ENCODE assay signal across 9 cellular contexts in the genomic region with DNA sequence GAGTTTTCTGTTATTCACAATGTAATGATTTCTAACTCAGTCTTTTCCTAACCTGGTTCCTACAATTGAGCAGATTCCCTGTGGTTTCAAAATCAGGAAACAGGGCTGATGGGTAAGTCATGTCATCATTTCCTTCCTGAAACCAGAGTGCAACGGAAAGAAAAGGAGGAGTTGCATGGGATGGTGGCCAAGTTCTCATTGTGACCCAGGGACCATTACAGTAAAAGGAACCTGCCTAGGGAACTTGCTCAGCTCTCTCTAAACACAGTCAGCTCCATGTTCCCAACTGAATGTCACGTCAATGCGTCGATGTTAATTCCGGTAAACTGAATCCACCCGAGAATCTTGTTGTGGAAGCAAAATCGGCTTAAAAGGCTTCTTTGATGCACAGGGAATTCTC. TPM values are rescaled to one million over a fixed set of nuclear protein-coding genes. Genes with fewer than 3 reads are reported as not detected.
DNase-seq lines count a peak whose midpoint lies in the region; ATAC-seq, FAIRE-seq and TF ChIP-seq lines count a peak whose summit lies in the region.
"Had no signal": no experiment of that assay in that cellular context is flagged by ENCODE, and none has a peak within 500 bp of the region (broad histone marks: within the 10 kb centered on the region; RNA-seq: fewer than 3 reads in every experiment).

No MANE protein-coding gene starts in this region.

- no peaks in the 10 kb centered on the region for H3K9me2 ChIP-seq in SK-N-SH

- no peaks in the 10 kb centered on the region for H4K20me1 ChIP-seq in SK-N-SH (ENCODE audit: insufficient read depth)
- no peaks in the 10 kb centered on the region for H4K20me1 ChIP-seq in neural progenitor cell (ENCODE audit: low read depth)

- H3K9me3 Mint-ChIP-seq in neural progenitor cell, result peaks cover 1% of the 10 kb centered on the region

- H3K4me1 ChIP-seq in SK-N-SH (ENCODE audit: control insufficient read depth in 1 of 2, insufficient read depth in 2 of 2, low read depth in 1 of 2, low read length in 1 of 2), result no peaks in the 10 kb centered on the region; a peak in 1 of 4 replicates
- peaks cover 0 to 6% of the 10 kb centered on the region in 2 donors for H3K4me1 ChIP-seq in ascending aorta
- H3K4me1 ChIP-seq in right lobe of liver, result peaks cover 0 to 6% (median 0%) of the 10 kb centered on the region in 4 donors
- peaks cover 0 to 11% (median 5%) of the 10 kb centered on the region in 4 donors for H3K4me1 ChIP-seq in transverse colon
- H3K4me1 ChIP-seq in neural progenitor cell, result peaks cover 21% of the 10 kb centered on the region

- POLR2A ChIA-PET in SK-N-SH (lab: Yijun Ruan, JAX), result no interaction called here

- peaks cover 6% of the 10 kb centered on the region for H3K27me3 Mint-ChIP-seq in neural progenitor cell (ENCODE audit: insufficient read depth, low read depth)

- WGBS in SK-N-SH (ENCODE audit: low lambda C conversion rate), result 65% methylated on average over 7 of the region's 7 CpGs
- 86% methylated on average over 7 of the region's 7 CpGs for WGBS in right lobe of liver (ENCODE audit: insufficient coverage, low coverage, low lambda C conversion rate, missing lambda C conversion rate)
- WGBS in transverse colon (ENCODE audit: low coverage in 1 of 2), 2 donors, result 77 to 85% methylated on average over 7 of the region's 7 CpGs

- no peak overlapping the region for H3K4me3 Mint-ChIP-seq in neural progenitor cell

- DNase-seq in SK-N-SH, result no peak
- peak in 1 of 2 donors; percentile 80 for DNase-seq in ascending aorta (ENCODE audit: low spot score in 2 of 2)
- peak in 2 of 3 donors; percentile 35 to 60 for DNase-seq in right lobe of liver
- DNase-seq in transverse colon, result peak; percentile 20
- no peak for DNase-seq in neural progenitor cell (ENCODE audit: low spot score)
- no peak for DNase-seq in RCC 7860 (ENCODE audit: low spot score)
- DNase-seq: NCI-H2171 had no signal

- H3K4me3 ChIP-seq in SK-N-SH (ENCODE audit: low read depth in 2 of 2, low read length in 1 of 2) (no peak overlapping the region), ascending aorta (peak overlapping the region; percentile 21 to 26), right lobe of liver (peak overlapping the region in 1 of 3 donors; percentile 6), transverse colon (peak overlapping the region in 2 of 4 donors; percentile 3 to 11), neural progenitor cell (no peak overlapping the region)

- TF ChIP-seq EP300 in SK-N-SH (IDR thresholded peaks at IDR 0.05; ENCODE audit: borderline replicate concordance in 1 of 2, low read depth in 1 of 2, low read length in 1 of 2) (no peak), transverse colon (IDR thresholded peaks at IDR 0.05; ENCODE audit: low read depth) (peak; percentile 9)

- no peak overlapping the region for H3K27ac ChIP-seq in SK-N-SH (ENCODE audit: low read depth in 2 of 2, low read length in 1 of 2)
- H3K27ac ChIP-seq in ascending aorta, result peak overlapping the region; percentile 46 to 61
- peak overlapping the region; percentile 42 to 66 (median 45) for H3K27ac ChIP-seq in right lobe of liver
- peak overlapping the region in 3 of 4 donors; percentile 35 to 64 (median 54) for H3K27ac ChIP-seq in transverse colon
- H3K27ac ChIP-seq in neural progenitor cell, result no peak overlapping the region

- FAIRE-seq in RCC 7860 (lab: Jason Lieb, UNC), result no peak

- TF ChIP-seq CTCF in SK-N-SH (IDR thresholded peaks at IDR 0.05) (no peak), ascending aorta (IDR thresholded peaks at IDR 0.05) (no peak), right lobe of liver (IDR thresholded peaks at IDR 0.05) (no peak), transverse colon (IDR thresholded peaks at IDR 0.05) (no peak), neural progenitor cell (IDR thresholded peaks at IDR 0.05) (no peak)

- no peaks in the 10 kb centered on the region for H3F3A ChIP-seq in SK-N-SH (replicated peaks; ENCODE audit: insufficient read depth)
- H3F3A ChIP-seq in neural progenitor cell (ENCODE audit: low read depth), result peaks cover 10% of the 10 kb centered on the region

- ATAC-seq in SK-N-SH treated with all-trans-retinoic acid at 6 μM for 48 hours (no peak), right lobe of liver (peak; percentile 78 to 89 (median 86)), GM21786 (IDR thresholded peaks at IDR 0.05; ENCODE audit: unreplicated experiment) (no peak)

- intact Hi-C loops in ascending aorta (cut with DNase I), result no loop called here
- intact Hi-C loops in right lobe of liver (cut with DNase I), result no loop called here
- intact Hi-C loops in transverse colon (cut with DNase I; ENCODE audit: low total_unique reads), result no loop called here

- H3K4me1 Mint-ChIP-seq in neural progenitor cell, result peaks cover 31% of the 10 kb centered on the region

- in situ Hi-C loops in transverse colon (cut with MboI; ENCODE audit: low pct_ligation_motif_present in 1 of 4, low pct_unique_long_range_greater_than_20kb in 1 of 4, low sequenced_read_pairs in 3 of 4), result loop anchor here (10.0 to 25.0 kb wide), 4 partner anchors 158 to 495 kb away; no protein-coding TSS in a partner anchor

- no peaks in the 10 kb centered on the region for H3K9me3 ChIP-seq in SK-N-SH
- no peaks in the 10 kb centered on the region for H3K9me3 ChIP-seq in ascending aorta
- no peaks in the 10 kb centered on the region for H3K9me3 ChIP-seq in right lobe of liver
- no peaks in the 10 kb centered on the region for H3K9me3 ChIP-seq in transverse colon
- H3K9me3 ChIP-seq in neural progenitor cell (ENCODE audit: low read depth), result no peaks in the 10 kb centered on the region

- H3K79me2 ChIP-seq in SK-N-SH (ENCODE audit: insufficient read depth) (no peaks in the 10 kb centered on the region), neural progenitor cell (ENCODE audit: low read depth) (no peaks in the 10 kb centered on the region)

- no peak overlapping the region for H3K9ac ChIP-seq in SK-N-SH
- no peak overlapping the region for H3K9ac ChIP-seq in neural progenitor cell

- H3K4me2 ChIP-seq in SK-N-SH (no peak overlapping the region), neural progenitor cell (no peak overlapping the region)

- TF ChIP-seq RAD21 in SK-N-SH (IDR thresholded peaks at IDR 0.05; ENCODE audit: low read length), result no peak

- CTCF ChIA-PET in SK-N-SH (lab: Yijun Ruan, JAX), result interaction anchor here (0.6 to 4.8 kb wide), 39 partner anchors 8 to 1818 kb away, joined by 3 to 50 read pairs (median 4); no protein-coding TSS in a partner anchor

- H2AFZ ChIP-seq in SK-N-SH (ENCODE audit: low read depth), result peak overlapping the region; percentile 78; the same call in 1 of the 2 replicates
- no peak overlapping the region for H2AFZ ChIP-seq in neural progenitor cell (replicated peaks)

- TF ChIP-seq POLR2A in right lobe of liver (IDR thresholded peaks at IDR 0.05) (peak; percentile 52), transverse colon (IDR thresholded peaks at IDR 0.05) (no peak)

- H3K27ac Mint-ChIP-seq in neural progenitor cell, result no peak overlapping the region

- H3K27me3 ChIP-seq in SK-N-SH (ENCODE audit: insufficient read depth) (no peaks in the 10 kb centered on the region; the same call in 1 of the 2 replicates), ascending aorta (no peaks in the 10 kb centered on the region), right lobe of liver (no peaks in the 10 kb centered on the region), transverse colon (no peaks in the 10 kb centered on the region), neural progenitor cell (peaks cover 8% of the 10 kb centered on the region)

- H3K36me3 Mint-ChIP-seq in neural progenitor cell, result no peaks in the 10 kb centered on the region

- H3K36me3 ChIP-seq in SK-N-SH (replicated peaks in 1 of 2; ENCODE audit: control insufficient read depth in 1 of 2, insufficient read depth in 2 of 2, low read length in 1 of 2), result no peaks in the 10 kb centered on the region
- H3K36me3 ChIP-seq in ascending aorta, result no peaks in the 10 kb centered on the region
- H3K36me3 ChIP-seq in right lobe of liver, result no peaks in the 10 kb centered on the region
- no peaks in the 10 kb centered on the region for H3K36me3 ChIP-seq in transverse colon
- no peaks in the 10 kb centered on the region for H3K36me3 ChIP-seq in neural progenitor cell

TF ChIP-seq in SK-N-SH, 30 proteins besides CTCF, POLR2A, EP300 and RAD21 (continues in another document):
- no peak for TF ChIP-seq YY1 (IDR thresholded peaks at IDR 0.05; ENCODE audit: low read depth)
- TF ChIP-seq, protein P1, sequence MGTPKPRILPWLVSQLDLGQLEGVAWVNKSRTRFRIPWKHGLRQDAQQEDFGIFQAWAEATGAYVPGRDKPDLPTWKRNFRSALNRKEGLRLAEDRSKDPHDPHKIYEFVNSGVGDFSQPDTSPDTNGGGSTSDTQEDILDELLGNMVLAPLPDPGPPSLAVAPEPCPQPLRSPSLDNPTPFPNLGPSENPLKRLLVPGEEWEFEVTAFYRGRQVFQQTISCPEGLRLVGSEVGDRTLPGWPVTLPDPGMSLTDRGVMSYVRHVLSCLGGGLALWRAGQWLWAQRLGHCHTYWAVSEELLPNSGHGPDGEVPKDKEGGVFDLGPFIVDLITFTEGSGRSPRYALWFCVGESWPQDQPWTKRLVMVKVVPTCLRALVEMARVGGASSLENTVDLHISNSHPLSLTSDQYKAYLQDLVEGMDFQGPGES (IDR thresholded peaks at IDR 0.05; ENCODE audit: low read depth, low read length), result no peak
- no peak for TF ChIP-seq POLR2AphosphoS5 (IDR thresholded peaks at IDR 0.05; ENCODE audit: low read depth, low read length)
- TF ChIP-seq GABPA (IDR thresholded peaks at IDR 0.05; ENCODE audit: low read depth), result no peak; the same call in 1 of the 2 replicates

TF ChIP-seq in SK-N-SH treated with all-trans-retinoic acid at 6 μM for 48 hours, 23 proteins besides CTCF, POLR2A, EP300 and RAD21 (continues in another document):
- no peak for TF ChIP-seq SNAI2 (CRISPR knock-in tag; IDR thresholded peaks at IDR 0.05)
- TF ChIP-seq ZFP30 (CRISPR knock-in tag; IDR thresholded peaks at IDR 0.05), result no peak
- TF ChIP-seq, protein P2, sequence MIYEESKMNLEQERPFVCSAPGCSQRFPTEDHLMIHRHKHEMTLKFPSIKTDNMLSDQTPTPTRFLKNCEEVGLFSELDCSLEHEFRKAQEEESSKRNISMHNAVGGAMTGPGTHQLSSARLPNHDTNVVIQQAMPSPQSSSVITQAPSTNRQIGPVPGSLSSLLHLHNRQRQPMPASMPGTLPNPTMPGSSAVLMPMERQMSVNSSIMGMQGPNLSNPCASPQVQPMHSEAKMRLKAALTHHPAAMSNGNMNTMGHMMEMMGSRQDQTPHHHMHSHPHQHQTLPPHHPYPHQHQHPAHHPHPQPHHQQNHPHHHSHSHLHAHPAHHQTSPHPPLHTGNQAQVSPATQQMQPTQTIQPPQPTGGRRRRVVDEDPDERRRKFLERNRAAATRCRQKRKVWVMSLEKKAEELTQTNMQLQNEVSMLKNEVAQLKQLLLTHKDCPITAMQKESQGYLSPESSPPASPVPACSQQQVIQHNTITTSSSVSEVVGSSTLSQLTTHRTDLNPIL (CRISPR knock-in tag; IDR thresholded peaks at IDR 0.05; ENCODE audit: low read depth), result no peak
- TF ChIP-seq PPARA (CRISPR knock-in tag; IDR thresholded peaks at IDR 0.05; ENCODE audit: borderline replicate concordance), result no peak

RNA-seq across cellular contexts. Expression of a gene that starts 51.2 kb away (rescaled TPM):
- polyA plus RNA-seq in SK-N-SH (2012; rRNA removed), result not detected in 2 replicates
- 0.04 TPM in 1 of 2 replicates, not detected in the other for polyA plus RNA-seq in SK-N-SH (2012; cell fraction: cytosol; rRNA removed)
- polyA plus RNA-seq in SK-N-SH (2012; cell fraction: nucleus; rRNA removed), result 0.02 TPM in 1 of 2 replicates, not detected in the other
- total RNA-seq in ascending aorta, result 2.2 TPM
- total RNA-seq in right lobe of liver, result under 1 TPM in 4 of 6 experiments, not detected in 2; 0.05 to 0.38 (median 0.22) TPM
- total RNA-seq in transverse colon, result under 1 TPM in 3 of 4 donors, not detected in 1; 0.32 to 0.75 (median 0.41) TPM
- total RNA-seq in neural progenitor cell (ENCODE audit: low replicate concordance), result 0.56 and 0.99 TPM in 2 replicates

Comparison
In these comparisons a context has a peak if more than half of its experiments do, and no peak if none do; other contexts are left out.
1. DNase-seq: peak in right lobe of liver (2 of 3) and transverse colon (single experiment); none in SK-N-SH (single experiment), neural progenitor cell (single experiment) and RCC 7860 (single experiment).
2. H3K27ac ChIP-seq: peak in ascending aorta (2 of 2), right lobe of liver (3 of 3) and transverse colon (3 of 4); none in SK-N-SH (0 of 2) and neural progenitor cell (single experiment).
3. H3K4me3 ChIP-seq: peak in ascending aorta (2 of 2); none in SK-N-SH (0 of 2) and neural progenitor cell (single experiment).
4. ATAC-seq: peak in right lobe of liver (4 of 4); none in SK-N-SH treated with all-trans-retinoic acid at 6 μM for 48 hours (single experiment) and GM21786 (single experiment).